9 cellular contexts compared by ENCODE assay signal in the genomic region with DNA sequence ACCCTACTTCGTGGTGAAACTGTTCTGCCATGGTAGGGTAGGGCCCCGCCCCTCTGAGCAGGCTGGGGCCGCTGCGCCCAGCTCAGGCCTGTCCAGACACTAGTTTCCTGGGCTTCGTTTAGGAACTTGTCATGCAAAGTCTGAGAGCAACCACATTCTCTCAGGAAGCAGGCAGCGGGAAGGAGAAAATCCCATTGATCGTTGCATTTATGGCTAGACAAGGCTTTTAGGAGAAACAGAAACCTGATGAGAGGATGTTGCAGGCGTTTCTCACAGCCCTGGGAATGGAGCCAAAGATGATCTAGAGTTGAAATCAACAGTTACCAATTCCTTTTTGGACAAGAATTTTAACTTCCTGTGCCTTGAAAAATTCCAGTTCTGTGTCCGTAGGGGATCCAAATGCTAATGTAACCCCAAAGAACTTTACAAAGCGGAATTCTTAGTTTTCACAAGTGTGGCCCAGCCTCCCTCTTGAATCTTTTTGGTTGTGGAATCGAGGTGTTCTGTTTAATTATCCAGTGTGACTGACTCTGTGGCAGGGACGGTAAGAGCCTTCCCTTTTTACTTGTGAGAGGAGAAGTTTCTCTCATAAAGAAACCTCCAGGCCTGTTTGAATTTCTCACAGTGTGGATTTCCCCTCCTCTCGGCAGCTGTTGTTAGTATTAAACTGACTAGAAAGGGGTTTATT. TPM values are rescaled to one million over a fixed set of nuclear protein-coding genes. Genes with fewer than 3 reads are reported as not detected.
A peak's percentile ranks its signal among the peaks of the same experiment; 100 is the strongest.
DNase-seq lines count a peak whose midpoint lies in the region; ATAC-seq and TF ChIP-seq lines count a peak whose summit lies in the region.
"Had no signal": no experiment of that assay in that cellular context is flagged by ENCODE, and none has a peak within 500 bp of the region (broad histone marks: within the 10 kb centered on the region; RNA-seq: fewer than 3 reads in every experiment).

No MANE protein-coding gene starts in this region.

- H3K27me3 ChIP-seq in gastrocnemius medialis = no peaks in the 10 kb centered on the region

- ATAC-seq in GM21723 (IDR thresholded peaks at IDR 0.05; ENCODE audit: unreplicated experiment) (peak; percentile 75), gastrocnemius medialis (peak; percentile 54 to 75)

- DNase-seq in GM04503 (ENCODE audit: low read depth) (peak; percentile 45), MV-4-11 (lab: John Stamatoyannopoulos, UW) (peak; percentile 55), fibroblast of the aortic adventitia (ENCODE audit: low read depth) (peak; percentile 84), gastrocnemius medialis (no peak), NCI-H510A treated with DMSO at 0.1 percent for 48 hours (lab: John Stamatoyannopoulos, UW) (no peak), NCI-H1105 (lab: John Stamatoyannopoulos, UW) (no peak), hippocampal formation (lab: John Stamatoyannopoulos, UW) (no peak)

- no peaks in the 10 kb centered on the region for H3K4me1 ChIP-seq in gastrocnemius medialis

- H3K4me3 ChIP-seq in fibroblast of the aortic adventitia (ENCODE audit: low read depth, low read length) (peak overlapping the region; percentile 15), gastrocnemius medialis (peak overlapping the region in 3 of 4 donors; percentile 2 to 40 (median 16))

- TF ChIP-seq POLR2A in gastrocnemius medialis (IDR thresholded peaks at IDR 0.05) = no peak

- peak overlapping the region; percentile 56 to 73 (median 59) for H3K27ac ChIP-seq in gastrocnemius medialis

- no peak for TF ChIP-seq CTCF in fibroblast of the aortic adventitia (IDR thresholded peaks at IDR 0.05; ENCODE audit: insufficient read depth, low read length)
- TF ChIP-seq CTCF in gastrocnemius medialis (IDR thresholded peaks at IDR 0.05 in 4 of 5, conservative IDR thresholded peaks at IDR 0.05 in 1 of 5) = no peak

- in situ Hi-C loops in gastrocnemius medialis (cut with MboI; ENCODE audit: low sequenced_read_pairs in 4 of 4) = no loop called here

- H3K9me3 ChIP-seq in gastrocnemius medialis = no peaks in the 10 kb centered on the region

- no peaks in the 10 kb centered on the region for H3K36me3 ChIP-seq in gastrocnemius medialis

- intact Hi-C loops in gastrocnemius medialis (cut with DNase I; ENCODE audit: low total_unique reads) = no loop called here

RNA-seq across cellular contexts. Expression of a gene that starts 4.5 kb away (rescaled TPM):
- total RNA-seq in fibroblast of the aortic adventitia (ENCODE audit: low replicate concordance) = not detected in 2 replicates
- 1 to 10 TPM in 1 of 4 donors, under 1 TPM in 2, not detected in 1; 0.40 to 1.6 (median 0.46) TPM for total RNA-seq in gastrocnemius medialis
- total RNA-seq: frontal cortex had no signal

RNA-seq across cellular contexts. Expression of a gene that starts 11.5 kb away (rescaled TPM):
- total RNA-seq in fibroblast of the aortic adventitia (ENCODE audit: low replicate concordance) (not detected in 2 replicates), gastrocnemius medialis (under 1 TPM in 1 of 4 donors, not detected in 3; 0.97 TPM)
- total RNA-seq: frontal cortex had no signal

RNA-seq across cellular contexts. Expression of a gene that starts 21.1 kb away (rescaled TPM):
- total RNA-seq in fibroblast of the aortic adventitia (ENCODE audit: low replicate concordance) = 46.7 and 52.4 TPM in 2 replicates
- 10 to 100 TPM; 23.5 to 46.0 (median 29.4) TPM for total RNA-seq in gastrocnemius medialis

RNA-seq across cellular contexts. Expression of a gene that starts 24.0 kb away (rescaled TPM):
- total RNA-seq in fibroblast of the aortic adventitia (ENCODE audit: low replicate concordance) = not detected in 2 replicates
- total RNA-seq in gastrocnemius medialis = not detected
- total RNA-seq: frontal cortex had no signal

Comparison
In these comparisons a context has a peak if more than half of its experiments do, and no peak if none do; other contexts are left out.
1. DNase-seq: peak in GM04503 (single experiment), MV-4-11 (single experiment) and fibroblast of the aortic adventitia (single experiment); none in gastrocnemius medialis (0 of 2), NCI-H510A treated with DMSO at 0.1 percent for 48 hours (single experiment), NCI-H1105 (single experiment) and hippocampal formation (0 of 2).